ENCODE assay signal across 2 cellular contexts in the genomic region with DNA sequence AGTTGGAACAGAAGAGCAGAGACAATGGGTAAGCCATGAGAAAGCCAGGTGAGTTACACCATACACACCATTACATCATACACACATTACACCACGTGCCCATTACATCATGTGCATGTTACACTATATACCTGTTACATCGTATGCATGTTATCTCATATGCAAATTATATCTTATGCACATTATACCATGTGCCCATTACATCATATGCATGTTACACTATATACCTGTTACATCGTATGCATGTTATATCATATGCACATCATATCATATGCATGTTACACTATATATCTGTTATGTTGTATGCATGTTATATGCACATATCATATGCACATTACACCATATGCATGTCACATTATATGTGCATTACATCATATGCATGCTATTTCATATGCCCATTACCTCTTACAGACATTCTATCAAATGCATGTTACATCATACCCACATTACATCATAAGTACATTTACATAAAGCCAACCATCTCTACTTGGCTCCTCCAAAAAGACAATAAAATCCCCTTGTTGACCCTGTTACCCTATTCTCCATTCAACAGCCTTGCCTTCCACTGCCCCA.
TF ChIP-seq lines count a peak whose summit lies in the region.

No MANE protein-coding gene starts in this region.

TF ChIP-seq in HepG2, 621 proteins besides CTCF, POLR2A, EP300 and RAD21:
- TF ChIP-seq CREB1 (IDR thresholded peaks at IDR 0.05) (peak; percentile 20; the same call in 1 of the 2 replicates), CREB1 (CRISPR knock-in tag; IDR thresholded peaks at IDR 0.05) (no peak), ZNF713 (CRISPR knock-in tag; IDR thresholded peaks at IDR 0.05) (no peak), ZNF407 (CRISPR knock-in tag; IDR thresholded peaks at IDR 0.05; ENCODE audit: not compliant biosample characterization) (no peak), CEBPB (IDR thresholded peaks at IDR 0.05; ENCODE audit: borderline replicate concordance, low read depth, low read length) (peak; percentile 54; the same call in 1 of the 2 replicates), ATF7 (IDR thresholded peaks at IDR 0.05) (peak; percentile 77), ATF7 (CRISPR knock-in tag; IDR thresholded peaks at IDR 0.05) (no peak)
- TF ChIP-seq, protein P1, sequence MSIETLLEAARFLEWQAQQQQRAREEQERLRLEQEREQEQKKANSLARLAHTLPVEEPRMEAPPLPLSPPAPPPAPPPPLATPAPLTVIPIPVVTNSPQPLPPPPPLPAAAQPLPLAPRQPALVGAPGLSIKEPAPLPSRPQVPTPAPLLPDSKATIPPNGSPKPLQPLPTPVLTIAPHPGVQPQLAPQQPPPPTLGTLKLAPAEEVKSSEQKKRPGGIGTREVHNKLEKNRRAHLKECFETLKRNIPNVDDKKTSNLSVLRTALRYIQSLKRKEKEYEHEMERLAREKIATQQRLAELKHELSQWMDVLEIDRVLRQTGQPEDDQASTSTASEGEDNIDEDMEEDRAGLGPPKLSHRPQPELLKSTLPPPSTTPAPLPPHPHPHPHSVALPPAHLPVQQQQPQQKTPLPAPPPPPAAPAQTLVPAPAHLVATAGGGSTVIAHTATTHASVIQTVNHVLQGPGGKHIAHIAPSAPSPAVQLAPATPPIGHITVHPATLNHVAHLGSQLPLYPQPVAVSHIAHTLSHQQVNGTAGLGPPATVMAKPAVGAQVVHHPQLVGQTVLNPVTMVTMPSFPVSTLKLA (IDR thresholded peaks at IDR 0.05) = peak; percentile 49
- TF ChIP-seq, protein P2, sequence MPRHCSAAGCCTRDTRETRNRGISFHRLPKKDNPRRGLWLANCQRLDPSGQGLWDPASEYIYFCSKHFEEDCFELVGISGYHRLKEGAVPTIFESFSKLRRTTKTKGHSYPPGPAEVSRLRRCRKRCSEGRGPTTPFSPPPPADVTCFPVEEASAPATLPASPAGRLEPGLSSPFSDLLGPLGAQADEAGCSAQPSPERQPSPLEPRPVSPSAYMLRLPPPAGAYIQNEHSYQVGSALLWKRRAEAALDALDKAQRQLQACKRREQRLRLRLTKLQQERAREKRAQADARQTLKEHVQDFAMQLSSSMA (CRISPR knock-in tag; IDR thresholded peaks at IDR 0.05) = no peak
TF ChIP-seq in HepG2: peak in this region for 4.

TF ChIP-seq in endothelial cell of umbilical vein, 7 proteins besides CTCF, POLR2A, EP300 and RAD21:
- TF ChIP-seq POLR2AphosphoS5 (IDR thresholded peaks at IDR 0.05; ENCODE audit: insufficient read depth, low read depth, low read length) (no peak), MYC (IDR thresholded peaks at IDR 0.05; ENCODE audit: low read depth, low read length) (no peak), EZH2 (IDR thresholded peaks at IDR 0.05; ENCODE audit: borderline replicate concordance, low read depth, low read length, severe bottlenecking) (no peak), JUN (IDR thresholded peaks at IDR 0.05; ENCODE audit: borderline replicate concordance, insufficient read depth, insufficient read length, low read depth) (no peak), GATA2 (IDR thresholded peaks at IDR 0.05; ENCODE audit: insufficient read depth, insufficient read length, low read depth, low read length) (no peak)
TF ChIP-seq in endothelial cell of umbilical vein: peak in this region for 0.
